ENCODE assay signal across 9 cellular contexts in the genomic region with DNA sequence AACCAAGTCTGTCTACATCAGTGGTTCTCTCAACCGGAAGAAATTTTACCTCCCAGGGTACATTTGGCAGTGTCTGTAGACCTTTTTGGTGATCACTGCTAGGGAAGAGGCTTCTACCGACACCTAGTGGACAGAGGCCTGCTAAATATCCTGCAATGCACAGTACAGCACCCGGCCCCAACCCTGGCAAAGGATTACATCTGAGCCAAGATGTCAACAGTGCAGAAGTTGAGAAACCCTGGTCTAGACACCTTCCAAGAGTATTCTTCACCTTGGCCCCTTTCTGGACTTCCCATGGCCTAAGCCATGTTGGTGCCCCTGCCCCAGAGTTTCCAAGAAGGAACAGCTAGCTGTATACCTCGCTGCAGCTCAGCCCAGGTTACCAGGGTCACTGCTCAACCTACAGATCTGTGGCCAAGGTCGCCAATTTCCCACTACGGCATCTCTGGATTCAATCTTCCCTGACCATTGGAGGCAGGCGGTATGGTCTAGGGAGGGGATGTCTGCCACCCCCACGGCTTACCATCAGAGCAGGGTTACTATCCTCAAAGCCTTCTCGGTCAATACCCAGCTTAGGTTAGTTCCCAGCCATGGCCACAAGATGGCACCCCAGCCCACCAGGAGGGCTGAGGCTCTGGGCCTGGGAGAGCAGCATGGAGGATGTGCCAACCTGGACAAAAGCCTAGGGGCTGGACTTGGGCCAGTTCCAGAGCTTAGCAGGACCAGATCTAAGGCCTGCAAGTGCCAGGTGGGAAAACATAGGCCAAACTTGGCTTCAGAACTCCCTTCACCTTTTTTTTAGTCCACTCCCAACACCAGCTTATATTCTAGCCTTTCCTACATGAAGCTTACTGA. TPM values are rescaled to one million over a fixed set of nuclear protein-coding genes. Genes with fewer than 3 reads are reported as not detected.
DNase-seq lines count a peak whose midpoint lies in the region; ATAC-seq, FAIRE-seq and TF ChIP-seq lines count a peak whose summit lies in the region.
"Had no signal": no experiment of that assay in that cellular context is flagged by ENCODE, and none has a peak within 500 bp of the region (broad histone marks: within the 10 kb centered on the region; RNA-seq: fewer than 3 reads in every experiment).

No MANE protein-coding gene starts in this region.

- peak; percentile 94 for FAIRE-seq in GM19239 (lab: Jason Lieb, UNC)

- no peaks in the 10 kb centered on the region for H3K9me3 ChIP-seq in BE2C

- peak; percentile 85 for TF ChIP-seq CTCF in BE2C (IDR thresholded peaks at IDR 0.05; ENCODE audit: low read depth, low read length)

- DNase-seq in BE2C = peak; percentile 85
- DNase-seq in GM19239 (ENCODE audit: insufficient read length, low spot score) = peak; percentile 92
- peak; percentile 95 to 97 for DNase-seq in NCI-H446 (lab: John Stamatoyannopoulos, UW)
- DNase-seq in activated CD4-positive, CD25-positive, alpha-beta regulatory T cell treated with anti-CD3 and anti-CD28 coated beads, Interleukin-2, amount 50 U/mL, for 16 hours (ENCODE audit: low read depth, low spot score) = peak; percentile 8
- DNase-seq in cerebellar nuclear complex (lab: John Stamatoyannopoulos, UW) = peak; percentile 91 to 98
- peak; percentile 97 for DNase-seq in left lobe of liver (ENCODE audit: low spot score)
- DNase-seq in stimulated activated CD4-positive, alpha-beta T cell treated with anti-CD3 and anti-CD28 coated beads, TNF-alpha, amount 100 ng/mL, for 24 hours (ENCODE audit: low read depth in 3 of 3) = peak; percentile 31 to 71 (median 38)

- no peak overlapping the region for H3K4me3 ChIP-seq in BE2C (ENCODE audit: low read depth, low read length)

- no peaks in the 10 kb centered on the region; the same call in 1 of the 2 replicates for H3K4me1 ChIP-seq in BE2C

- no peaks in the 10 kb centered on the region for H3K27me3 ChIP-seq in BE2C

- H3K36me3 ChIP-seq in BE2C = no peaks in the 10 kb centered on the region

- ATAC-seq in HG03354 (IDR thresholded peaks at IDR 0.05; ENCODE audit: poor library complexity, severe bottlenecking, unreplicated experiment) (peak; percentile 80), left lobe of liver (peak; percentile 95)

RNA-seq across cellular contexts. Expression of gene KCNC1, which starts 3.7 kb away (rescaled TPM):
- 2.9 TPM for polyA plus RNA-seq in BE2C (2012; ENCODE audit: insufficient read depth, insufficient read length, low read depth)
- not detected for total RNA-seq in left lobe of liver

RNA-seq across cellular contexts. Expression of gene MYOD1, which starts 11.5 kb away (rescaled TPM):
- polyA plus RNA-seq in BE2C (2012; ENCODE audit: insufficient read depth, insufficient read length, low read depth) = not detected
- total RNA-seq in left lobe of liver = not detected
- polyA plus RNA-seq: urinary bladder had no signal

Comparison
In these comparisons a context has a peak if more than half of its experiments do, and no peak if none do; other contexts are left out.
1. DNase-seq: peak in every context shown above with its lines; median percentile 97 in left lobe of liver; 96 in NCI-H446; 94 in cerebellar nuclear complex; 92 in GM19239; 85 in BE2C; 38 in stimulated activated CD4-positive, alpha-beta T cell treated with anti-CD3 and anti-CD28 coated beads, TNF-alpha, amount 100 ng/mL, for 24 hours; 8 in activated CD4-positive, CD25-positive, alpha-beta regulatory T cell treated with anti-CD3 and anti-CD28 coated beads, Interleukin-2, amount 50 U/mL, for 16 hours.